Comparison of ENCODE assay signal across 15 cellular contexts in the genomic region with DNA sequence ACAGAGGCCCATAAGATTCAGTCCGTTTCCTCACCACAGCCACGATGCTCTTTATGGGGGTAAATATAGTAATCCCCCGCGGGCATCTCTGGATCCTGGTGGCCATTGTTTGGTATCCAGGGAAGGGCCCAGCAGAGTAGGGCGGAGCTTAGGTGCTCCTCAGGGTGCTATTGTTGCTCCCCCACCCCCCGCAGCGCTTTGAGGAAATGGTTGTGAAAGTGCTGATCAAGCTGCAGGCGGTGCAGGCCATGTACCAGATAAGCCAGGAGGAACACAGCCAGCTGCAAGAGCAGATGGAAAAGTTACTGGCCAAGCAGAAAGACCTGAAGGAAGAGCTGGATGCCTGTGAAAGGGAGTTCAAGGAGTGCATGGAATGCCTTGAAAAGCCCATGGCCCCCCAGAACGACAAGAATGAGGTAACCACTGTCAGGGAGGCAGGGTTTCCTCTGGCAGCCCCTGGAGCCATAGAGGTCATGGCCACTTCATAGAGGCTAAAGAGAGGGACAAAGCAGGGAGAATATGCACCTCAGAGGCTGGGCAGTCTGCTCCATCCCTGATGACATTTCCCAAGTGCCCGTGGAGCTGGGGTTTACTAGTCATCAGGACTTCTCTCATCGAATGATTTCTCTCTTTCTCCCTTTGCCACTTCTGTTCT. TPM values are rescaled to one million over a fixed set of nuclear protein-coding genes. Genes with fewer than 3 reads are reported as not detected.
A peak's percentile ranks its signal among the peaks of the same experiment; 100 is the strongest.
DNase-seq lines count a peak whose midpoint lies in the region; ATAC-seq, FAIRE-seq and TF ChIP-seq lines count a peak whose summit lies in the region.
"Had no signal": no experiment of that assay in that cellular context is flagged by ENCODE, and none has a peak within 500 bp of the region (broad histone marks: within the 10 kb centered on the region; RNA-seq: fewer than 3 reads in every experiment).

No MANE protein-coding gene starts in this region.

- WGBS in mammary epithelial cell (ENCODE audit: low coverage, missing lambda C conversion rate), result 74% methylated on average over 9 of the region's 11 CpGs

- H3K27ac ChIP-seq in left ventricle myocardium inferior (replicated peaks), result no peak overlapping the region
- no peak overlapping the region for H3K27ac ChIP-seq in mammary epithelial cell (ENCODE audit: insufficient read depth, low read depth, low read length)

- dilution Hi-C loops in mammary epithelial cell (cut with HindIII; ENCODE audit: low sequenced_read_pairs), result no loop called here

- TF ChIP-seq CTCF in left ventricle myocardium inferior (IDR thresholded peaks at IDR 0.05; ENCODE audit: borderline replicate concordance) (no peak), mammary epithelial cell (conservative IDR thresholded peaks at IDR 0.05 in 1 of 2, IDR thresholded peaks at IDR 0.05 in 1 of 2; ENCODE audit: extremely low read depth in 1 of 2, insufficient read depth in 1 of 2, low read depth in 1 of 2, low read length in 2 of 2) (no peak), GM20000 (IDR thresholded peaks at IDR 0.05; ENCODE audit: extremely low read depth, missing control alignments) (no peak)

- H3K4me2 ChIP-seq in mammary epithelial cell (ENCODE audit: insufficient read depth, low read depth, low read length), result no peak overlapping the region

- intact Hi-C loops in Right ventricle myocardium superior (cut with DNase I), result no loop called here
- intact Hi-C loops in cardiac septum (cut with DNase I), result no loop called here
- intact Hi-C loops in left ventricle myocardium inferior (cut with micrococcal nuclease), result no loop called here
- intact Hi-C loops in mammary epithelial cell (cut with micrococcal nuclease), result no loop called here

- peak; percentile 81 for ATAC-seq in Right ventricle myocardium superior (ENCODE audit: poor library complexity)
- ATAC-seq in HG03095 (IDR thresholded peaks at IDR 0.05; ENCODE audit: unreplicated experiment), result no peak
- ATAC-seq: stimulated activated effector memory CD8-positive, alpha-beta T cell treated with anti-CD3 and anti-CD28 coated beads, Interleukin-12 subunit alpha, Interleukin-12 subunit beta, amount 100 ng/mL, for 72 hours had no signal

- in situ Hi-C loops in mammary epithelial cell (cut with MboI; ENCODE audit: low sequenced_read_pairs in 2 of 2), result no loop called here

- H2AFZ ChIP-seq in mammary epithelial cell (ENCODE audit: low read depth, low read length), result no peak overlapping the region

- H3K27me3 ChIP-seq in left ventricle myocardium inferior (ENCODE audit: low read depth), result no peaks in the 10 kb centered on the region
- H3K27me3 ChIP-seq in mammary epithelial cell (ENCODE audit: insufficient read depth, low read length), result peaks cover 3% of the 10 kb centered on the region

- DNase-seq in Right ventricle myocardium superior (peak; percentile 78), cardiac septum (ENCODE audit: low spot score) (no peak), SIG-M5 treated with dmso at 0.1 percent for 504 hours (lab: John Stamatoyannopoulos, UW; ENCODE audit: unreplicated experiment) (peak; percentile 83), left ventricle myocardium inferior (peak; percentile 64), H54 (ENCODE audit: insufficient read length, low spot score) (no peak), mammary epithelial cell (no peak), GM20000 (ENCODE audit: low spot score) (no peak)
- DNase-seq: activated T-cell treated with anti-CD3 and anti-CD28 coated beads, Interleukin-2, amount 50 U/mL, for 1 hour; H9; islet precursor cell had no signal

- no peak overlapping the region for H3K9ac ChIP-seq in mammary epithelial cell (ENCODE audit: insufficient read depth, low read length)

- H3K4me3 ChIP-seq in left ventricle myocardium inferior, result no peak overlapping the region
- no peak overlapping the region for H3K4me3 ChIP-seq in mammary epithelial cell (replicated peaks in 1 of 3; ENCODE audit: insufficient read depth in 1 of 3, low read depth in 2 of 3, low read length in 3 of 3)

- TF ChIP-seq POLR2A in H54 (IDR thresholded peaks at IDR 0.05; ENCODE audit: low read depth, low read length), result no peak

- no peaks in the 10 kb centered on the region for H3K36me3 ChIP-seq in left ventricle myocardium inferior
- no peaks in the 10 kb centered on the region for H3K36me3 ChIP-seq in mammary epithelial cell (ENCODE audit: insufficient read depth, low read length)

- CTCF ChIA-PET in mammary epithelial cell (lab: Charles Lee; ENCODE audit: low non-redundant PET), result no interaction called here

- H3K9me3 ChIP-seq in left ventricle myocardium inferior (replicated peaks) (no peaks in the 10 kb centered on the region), mammary epithelial cell (replicated peaks; ENCODE audit: insufficient read depth, low read length) (no peaks in the 10 kb centered on the region)

- no peak for FAIRE-seq in H54 (lab: Jason Lieb, UNC)
- FAIRE-seq: TTC549 had no signal

- H3K4me1 ChIP-seq in left ventricle myocardium inferior, result peaks cover 13% of the 10 kb centered on the region
- no peaks in the 10 kb centered on the region for H3K4me1 ChIP-seq in mammary epithelial cell (ENCODE audit: insufficient read depth, low read length)

- no peaks in the 10 kb centered on the region for H3K79me2 ChIP-seq in mammary epithelial cell (ENCODE audit: insufficient read depth, low read length)

- no peaks in the 10 kb centered on the region for H4K20me1 ChIP-seq in mammary epithelial cell (ENCODE audit: insufficient read depth, low read length)

- BruUV-seq in mammary epithelial cell (replicated peaks; lab: Mats Ljungman, UMichigan), result no TSS peak

RNA-seq across cellular contexts. Expression of gene FLNC, which starts 17.6 kb away (rescaled TPM):
- total RNA-seq in Right ventricle myocardium superior, result 601 TPM
- total RNA-seq in cardiac septum, result 1,261 TPM
- total RNA-seq in left ventricle myocardium inferior, result 839 TPM
- 1 to 10 TPM; 1.8 to 1.9 TPM for total RNA-seq in mammary epithelial cell
- 0.03 TPM for polyA plus RNA-seq in mammary epithelial cell
- polyA minus RNA-seq in mammary epithelial cell, result 0.52 TPM

RNA-seq across cellular contexts. Expression of gene CCDC136, which starts 20.9 kb away (rescaled TPM):
- 5.2 TPM for total RNA-seq in Right ventricle myocardium superior
- 14.5 TPM for total RNA-seq in cardiac septum
- total RNA-seq in left ventricle myocardium inferior, result 8.2 TPM
- total RNA-seq in mammary epithelial cell, result 1 to 10 TPM; 1.5 to 7.8 TPM
- 2.0 TPM for polyA plus RNA-seq in mammary epithelial cell
- not detected for polyA minus RNA-seq in mammary epithelial cell

RNA-seq across cellular contexts. Expression of gene OPN1SW, which starts 37.0 kb away (rescaled TPM):
- not detected for total RNA-seq in Right ventricle myocardium superior
- total RNA-seq in cardiac septum, result not detected
- not detected for total RNA-seq in left ventricle myocardium inferior
- not detected for total RNA-seq in mammary epithelial cell
- not detected for polyA plus RNA-seq in mammary epithelial cell
- not detected for polyA minus RNA-seq in mammary epithelial cell
- total RNA-seq: epithelial cell of proximal tubule, H9, neural crest cell had no signal

RNA-seq across cellular contexts. Expression of gene ATP6V1F, which starts 50.0 kb away (rescaled TPM):
- 119 TPM for total RNA-seq in Right ventricle myocardium superior
- 80.0 TPM for total RNA-seq in cardiac septum
- 101 TPM for total RNA-seq in left ventricle myocardium inferior
- 100 to 1,000 TPM in 1 of 2 donors, 10 to 100 TPM in 1; 83.7 to 171 TPM for total RNA-seq in mammary epithelial cell
- polyA plus RNA-seq in mammary epithelial cell, result 304 TPM
- 81.7 TPM for polyA minus RNA-seq in mammary epithelial cell

Comparison
In these comparisons a context has a peak if more than half of its experiments do, and no peak if none do; other contexts are left out.
1. DNase-seq: peak in Right ventricle myocardium superior (single experiment), SIG-M5 treated with dmso at 0.1 percent for 504 hours (single experiment) and left ventricle myocardium inferior (single experiment); none in cardiac septum (single experiment), H54 (single experiment), mammary epithelial cell (single experiment) and GM20000 (single experiment).
2. RNA of gene FLNC, which starts 17.6 kb away (total RNA-seq): 1,261 TPM in cardiac septum (single experiment), 839 TPM in left ventricle myocardium inferior (single experiment) and 601 TPM in Right ventricle myocardium superior (single experiment); 1.8 to 1.9 TPM in mammary epithelial cell; every median in the first group is over 100 times any median in the second.